Comparison of ENCODE assay signal across 24 cellular contexts in the genomic region with DNA sequence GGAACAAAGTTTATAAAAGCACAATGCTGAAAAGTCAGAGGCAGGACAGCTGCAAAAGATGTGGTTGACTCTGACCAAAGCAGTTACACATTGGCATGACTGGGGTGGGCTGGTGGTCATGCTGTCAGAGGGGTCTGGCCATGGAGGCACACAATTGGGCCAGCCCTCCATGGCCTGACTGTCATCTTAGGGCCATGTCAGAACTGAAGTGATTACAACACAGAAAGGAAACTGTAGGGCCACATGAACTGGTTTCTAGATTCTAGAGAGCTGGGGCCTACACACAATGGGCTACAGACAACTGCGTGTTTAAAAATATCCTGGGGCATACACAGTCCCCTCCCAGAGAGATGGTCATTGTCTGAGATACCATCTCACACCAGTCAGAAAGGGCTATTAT.
"Had no signal": no experiment of that assay in that cellular context is flagged by ENCODE, and none has a peak within 500 bp of the region (broad histone marks: within the 10 kb centered on the region; RNA-seq: fewer than 3 reads in every experiment).

No MANE protein-coding gene starts in this region.

- H3K27ac ChIP-seq: coronary artery, esophagus muscularis mucosa, foreskin keratinocyte, gastroesophageal sphincter, heart left ventricle, lower lobe of right lung had no signal

- H3K27me3 ChIP-seq: dorsolateral prefrontal cortex, esophagus muscularis mucosa, foreskin keratinocyte, gastroesophageal sphincter, heart left ventricle had no signal

- ATAC-seq: foreskin keratinocyte; gastroesophageal sphincter; heart left ventricle; left colon; left lobe of liver; left ventricle myocardium superior; lower lobe of right lung; mucosa of descending colon; naive thymus-derived CD4-positive, alpha-beta T cell had no signal

- H3K9me3 ChIP-seq: esophagus muscularis mucosa, gastroesophageal sphincter, lower lobe of right lung, mucosa of descending colon had no signal

- H3K4me1 ChIP-seq: foreskin keratinocyte, gastroesophageal sphincter, lower lobe of right lung had no signal

- DNase-seq: dermis blood vessel endothelial cell; dorsolateral prefrontal cortex; effector CD4-positive, alpha-beta T cell; effector memory CD4-positive, alpha-beta T cell; foreskin keratinocyte; heart left ventricle; hippocampal formation; islet precursor cell; kidney; kidney glomerular epithelial cell; left colon; left ventricle myocardium superior; lower lobe of right lung; mesenchymal stem cell; mucosa of descending colon; naive thymus-derived CD4-positive, alpha-beta T cell had no signal

- H3K4me1 Mint-ChIP-seq: mesothelial cell of epicardium; naive thymus-derived CD4-positive, alpha-beta T cell had no signal

- FAIRE-seq: colon, endothelial cell of umbilical vein, frontal cortex, kidney had no signal

- H3K36me3 Mint-ChIP-seq: mesothelial cell of epicardium; naive thymus-derived CD4-positive, alpha-beta T cell had no signal

- H3K36me3 ChIP-seq: esophagus muscularis mucosa, gastroesophageal sphincter, heart left ventricle, lower lobe of right lung had no signal

- H3K4me3 ChIP-seq: coronary artery, dorsolateral prefrontal cortex, esophagus muscularis mucosa, gastroesophageal sphincter, heart left ventricle, lower lobe of right lung, mucosa of descending colon had no signal

- H3K4me3 Mint-ChIP-seq: mesothelial cell of epicardium; naive thymus-derived CD4-positive, alpha-beta T cell had no signal
